In the genomic region with DNA sequence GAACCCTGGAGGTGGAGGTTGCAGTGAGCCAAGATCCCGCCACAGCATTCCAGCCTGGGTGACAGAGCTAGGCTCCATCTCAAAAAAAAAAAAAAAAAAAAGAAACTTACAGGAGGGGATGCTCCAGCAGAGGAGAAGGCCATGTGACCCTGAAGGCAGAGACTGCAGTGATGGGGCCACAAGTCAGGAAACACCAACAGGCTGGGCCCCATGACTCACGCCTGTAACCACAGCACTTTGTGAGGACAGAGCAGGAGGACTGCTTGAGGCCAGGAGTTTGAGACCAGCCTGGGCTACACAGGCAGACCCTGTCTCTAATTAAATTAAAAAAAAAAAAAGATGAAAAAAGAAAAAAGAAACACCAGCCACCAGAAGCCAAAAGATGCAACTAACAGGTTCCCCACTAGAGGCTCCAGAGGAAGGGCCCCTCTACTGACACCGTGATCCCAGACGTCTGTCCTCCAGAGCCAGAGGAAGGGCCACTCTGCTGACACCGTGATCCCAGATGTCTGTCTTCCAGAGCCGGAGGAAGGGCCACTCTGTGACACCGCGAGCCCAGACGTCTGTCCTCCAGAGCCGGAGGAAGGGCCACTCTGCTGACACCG, we compare ENCODE assay signal across 11 cellular contexts. TPM values are rescaled to one million over a fixed set of nuclear protein-coding genes. Genes with fewer than 3 reads are reported as not detected.
DNase-seq lines count a peak whose midpoint lies in the region; ATAC-seq and TF ChIP-seq lines count a peak whose summit lies in the region.
"Had no signal": no experiment of that assay in that cellular context is flagged by ENCODE, and none has a peak within 500 bp of the region (broad histone marks: within the 10 kb centered on the region; RNA-seq: fewer than 3 reads in every experiment).

No MANE protein-coding gene starts in this region.

- H3K27me3 ChIP-seq in BE2C (no peaks in the 10 kb centered on the region), testis (no peaks in the 10 kb centered on the region)

- H3K4me1 ChIP-seq in BE2C (no peaks in the 10 kb centered on the region), testis (no peaks in the 10 kb centered on the region)

- WGBS in testis, 2 donors: 75 to 77% methylated on average over 9 to 11 of the region's 11 CpGs

- no peaks in the 10 kb centered on the region for H3K9me3 ChIP-seq in BE2C
- no peaks in the 10 kb centered on the region for H3K9me3 ChIP-seq in testis

- peak; percentile 40 for TF ChIP-seq CTCF in 22Rv1 (IDR thresholded peaks at IDR 0.05)
- peak; percentile 17 for TF ChIP-seq CTCF in choroid plexus epithelial cell (conservative IDR thresholded peaks at IDR 0.05; ENCODE audit: low read depth, low read length)
- no peak for TF ChIP-seq CTCF in BE2C (IDR thresholded peaks at IDR 0.05; ENCODE audit: low read depth, low read length)
- TF ChIP-seq CTCF in testis (IDR thresholded peaks at IDR 0.05): peak in 1 of 3 experiments; percentile 12

- no peak overlapping the region for H3K4me3 ChIP-seq in choroid plexus epithelial cell (ENCODE audit: low read depth, low read length)
- no peak overlapping the region for H3K4me3 ChIP-seq in BE2C (ENCODE audit: low read depth, low read length)
- no peak overlapping the region for H3K4me3 ChIP-seq in testis

- H3K36me3 ChIP-seq in BE2C: no peaks in the 10 kb centered on the region
- no peaks in the 10 kb centered on the region for H3K36me3 ChIP-seq in testis (ENCODE audit: low read depth, missing control alignments)

- H3K27ac ChIP-seq in 22Rv1: no peak overlapping the region
- no peak overlapping the region for H3K27ac ChIP-seq in testis

- DNase-seq in Kasumi-1 (lab: John Stamatoyannopoulos, UW) (peak; percentile 69 to 73), choroid plexus epithelial cell (ENCODE audit: low read depth) (no peak), BE2C (no peak), NCI-H510A treated with DMSO at 0.1 percent for 48 hours (lab: John Stamatoyannopoulos, UW) (no peak), testis (no peak)
- DNase-seq: anterior cingulate cortex, foreskin fibroblast, NCI-H1048 had no signal

- intact Hi-C loops in testis (cut with DNase I; ENCODE audit: low total_unique reads): no loop called here

- TF ChIP-seq POLR2A in testis (IDR thresholded peaks at IDR 0.05): no peak

- ATAC-seq in GM18867 (IDR thresholded peaks at IDR 0.05; ENCODE audit: unreplicated experiment): peak; percentile 35
- ATAC-seq in GM21619 (IDR thresholded peaks at IDR 0.05; ENCODE audit: unreplicated experiment): no peak

RNA-seq across cellular contexts. Expression of gene GLT1D1, which starts 9.1 kb away (rescaled TPM):
- polyA plus RNA-seq in BE2C (2012; ENCODE audit: insufficient read depth, insufficient read length, low read depth): not detected
- 10 to 100 TPM; 10.0 to 18.0 TPM for total RNA-seq in testis
- 42.3 TPM for polyA plus RNA-seq in testis (ENCODE audit: insufficient read depth, low read depth, low replicate concordance)

RNA-seq across cellular contexts. Expression of gene SLC15A4, which starts 20.4 kb away (rescaled TPM):
- 30.5 TPM for polyA plus RNA-seq in BE2C (2012; ENCODE audit: insufficient read depth, insufficient read length, low read depth)
- 10 to 100 TPM; 81.3 to 83.7 TPM for total RNA-seq in testis
- polyA plus RNA-seq in testis (ENCODE audit: insufficient read depth, low read depth, low replicate concordance): 59.7 TPM

Comparison
In these comparisons a context has a peak if more than half of its experiments do, and no peak if none do; other contexts are left out.
1. DNase-seq: peak in Kasumi-1 (2 of 2); none in choroid plexus epithelial cell (single experiment), BE2C (single experiment), NCI-H510A treated with DMSO at 0.1 percent for 48 hours (single experiment) and testis (single experiment).